In the genomic region with DNA sequence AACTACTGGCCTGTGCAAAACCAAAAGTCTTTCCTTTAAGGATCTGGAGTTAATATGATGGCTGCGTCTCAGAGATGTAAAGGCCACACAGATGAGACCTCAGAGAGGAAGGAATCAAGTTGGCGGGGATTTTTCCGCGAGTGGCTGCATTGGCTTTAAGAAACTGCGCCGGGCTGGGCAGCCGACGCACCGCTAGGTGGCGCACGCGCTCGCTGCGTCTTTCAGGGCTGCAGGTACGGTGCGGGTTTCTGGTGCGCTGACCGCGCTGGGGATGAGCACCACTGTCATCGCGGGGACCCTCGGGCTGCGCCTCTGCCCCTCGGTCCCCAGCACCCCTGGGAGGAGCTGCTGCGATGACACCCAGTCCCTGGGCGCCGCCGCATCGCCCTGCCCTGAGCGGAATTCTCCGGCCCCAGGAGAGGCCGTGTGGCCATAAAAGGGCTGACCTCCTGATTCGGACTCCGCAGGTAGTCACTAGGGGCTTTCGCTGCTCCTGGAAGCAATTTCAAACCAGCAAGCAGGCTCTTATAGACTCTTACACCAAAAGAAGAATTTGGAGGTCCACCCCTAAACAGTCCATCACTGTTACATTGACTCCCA, we compare ENCODE assay signal across 9 cellular contexts.
A peak's percentile ranks its signal among the peaks of the same experiment; 100 is the strongest.
DNase-seq lines count a peak whose midpoint lies in the region; ATAC-seq, FAIRE-seq and TF ChIP-seq lines count a peak whose summit lies in the region.
"Had no signal": no experiment of that assay in that cellular context is flagged by ENCODE, and none has a peak within 500 bp of the region (broad histone marks: within the 10 kb centered on the region; RNA-seq: fewer than 3 reads in every experiment).

No MANE protein-coding gene starts in this region.

- H3K4me3 ChIP-seq in endothelial cell of umbilical vein (replicated peaks in 1 of 3; ENCODE audit: insufficient read depth in 1 of 3, low read depth in 1 of 3, low read length in 3 of 3): no peak overlapping the region

- POLR2A ChIA-PET in endothelial cell of umbilical vein (lab: Charles Lee): no interaction called here

- peak overlapping the region; percentile 73 for H2AFZ ChIP-seq in endothelial cell of umbilical vein (ENCODE audit: low read depth, low read length)

- no peaks in the 10 kb centered on the region for H3K9me3 ChIP-seq in endothelial cell of umbilical vein (replicated peaks; ENCODE audit: control insufficient read depth, insufficient read depth, low read length)

- peak; percentile 79 for DNase-seq in NCI-H82 (lab: John Stamatoyannopoulos, UW)
- DNase-seq in NCI-H82 treated with DMSO at 0.1 percent for 48 hours (lab: John Stamatoyannopoulos, UW; ENCODE audit: unreplicated experiment): no peak
- peak; percentile 75 for DNase-seq in NCI-H2227 (lab: John Stamatoyannopoulos, UW; ENCODE audit: unreplicated experiment)
- peak; percentile 3 to 9 for DNase-seq in activated CD8-positive, alpha-beta memory T cell treated with anti-CD3 and anti-CD28 coated beads for 4 hours (ENCODE audit: low read depth in 2 of 2)
- peak; percentile 48 for DNase-seq in endothelial cell of umbilical vein (ENCODE audit: low read depth, low spot score)
- DNase-seq in middle frontal gyrus (ENCODE audit: extremely low spot score, low spot score): peak; percentile 72
- peak; percentile 10 to 18 for DNase-seq in stimulated activated CD8-positive, alpha-beta memory T cell treated with anti-CD3 and anti-CD28 coated beads, Interleukin-7, amount 100 ng/mL, for 48 hours (ENCODE audit: extremely low read depth in 1 of 2, low read depth in 1 of 2)

- ATAC-seq in GM18858 (IDR thresholded peaks at IDR 0.05; ENCODE audit: unreplicated experiment): no peak

- peaks cover 3% of the 10 kb centered on the region for H3K4me1 ChIP-seq in endothelial cell of umbilical vein (ENCODE audit: control insufficient read depth, extremely low read depth, insufficient read depth, low read length)

- intact Hi-C loops in endothelial cell of umbilical vein (cut with micrococcal nuclease): no loop called here

- no peaks in the 10 kb centered on the region for H3K36me3 ChIP-seq in endothelial cell of umbilical vein (ENCODE audit: control insufficient read depth in 2 of 2, extremely low read depth in 1 of 2, insufficient read depth in 2 of 2, low read length in 2 of 2)

- TF ChIP-seq CTCF in endothelial cell of umbilical vein (IDR thresholded peaks at IDR 0.05; ENCODE audit: extremely low read depth in 1 of 2, insufficient read depth in 1 of 2, low read depth in 1 of 2, low read length in 2 of 2): peak; percentile 95 to 96

- dilution Hi-C loops in endothelial cell of umbilical vein (cut with MboI; ENCODE audit: extremely low pct_ligation_motif_present, low sequenced_read_pairs): no loop called here

- no peak overlapping the region for H3K9ac ChIP-seq in endothelial cell of umbilical vein (replicated peaks; ENCODE audit: extremely low read depth, insufficient read depth, low read length)

- H3K4me2 ChIP-seq in endothelial cell of umbilical vein (ENCODE audit: insufficient read depth, low read length): no peak overlapping the region

- no peaks in the 10 kb centered on the region for H4K20me1 ChIP-seq in endothelial cell of umbilical vein (replicated peaks; ENCODE audit: control insufficient read depth, extremely low read depth, insufficient read depth, low read length)

- H3K9me1 ChIP-seq in endothelial cell of umbilical vein (replicated peaks; ENCODE audit: control insufficient read depth, extremely low read depth, insufficient read depth, low read length): no peaks in the 10 kb centered on the region

- H3K27ac ChIP-seq in endothelial cell of umbilical vein (ENCODE audit: insufficient read depth, low read depth, low read length): no peak overlapping the region

- FAIRE-seq in endothelial cell of umbilical vein (lab: Jason Lieb, UNC): peak; percentile 50
- FAIRE-seq: G401.6 had no signal

- H3K79me2 ChIP-seq in endothelial cell of umbilical vein (ENCODE audit: control insufficient read depth, insufficient read depth, low read length): no peaks in the 10 kb centered on the region

- TF ChIP-seq POLR2A in endothelial cell of umbilical vein (IDR thresholded peaks at IDR 0.05; ENCODE audit: low read depth, low read length): no peak

- BruUV-seq in endothelial cell of umbilical vein (replicated peaks; lab: Mats Ljungman, UMichigan): no TSS peak

- CTCF ChIA-PET in endothelial cell of umbilical vein (lab: Charles Lee): interaction anchor here (0.6 to 3.7 kb wide), 44 partner anchors 11 to 698 kb away, joined by 3 to 38 read pairs (median 4); a partner anchor contains a TSS

- peaks cover 4 to 13% of the 10 kb centered on the region in 2 experiments for H3K27me3 ChIP-seq in endothelial cell of umbilical vein (ENCODE audit: control insufficient read depth in 2 of 2, insufficient read depth in 2 of 2, low read length in 2 of 2)

TF ChIP-seq in endothelial cell of umbilical vein, 7 proteins besides CTCF, POLR2A, EP300 and RAD21:
- TF ChIP-seq, protein P1, sequence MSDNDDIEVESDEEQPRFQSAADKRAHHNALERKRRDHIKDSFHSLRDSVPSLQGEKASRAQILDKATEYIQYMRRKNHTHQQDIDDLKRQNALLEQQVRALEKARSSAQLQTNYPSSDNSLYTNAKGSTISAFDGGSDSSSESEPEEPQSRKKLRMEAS (IDR thresholded peaks at IDR 0.05; ENCODE audit: insufficient read depth, insufficient read length): no peak
- TF ChIP-seq GATA2 (IDR thresholded peaks at IDR 0.05; ENCODE audit: insufficient read depth, insufficient read length, low read depth, low read length) (no peak), MYC (IDR thresholded peaks at IDR 0.05; ENCODE audit: low read depth, low read length) (no peak), FOS (IDR thresholded peaks at IDR 0.05; ENCODE audit: borderline replicate concordance, insufficient read depth, low read length) (no peak), JUN (IDR thresholded peaks at IDR 0.05; ENCODE audit: borderline replicate concordance, insufficient read depth, insufficient read length, low read depth) (no peak), POLR2AphosphoS5 (IDR thresholded peaks at IDR 0.05; ENCODE audit: insufficient read depth, low read depth, low read length) (no peak), EZH2 (IDR thresholded peaks at IDR 0.05; ENCODE audit: borderline replicate concordance, low read depth, low read length, severe bottlenecking) (no peak)
